ENCODE assay signal across 10 cellular contexts in the genomic region with DNA sequence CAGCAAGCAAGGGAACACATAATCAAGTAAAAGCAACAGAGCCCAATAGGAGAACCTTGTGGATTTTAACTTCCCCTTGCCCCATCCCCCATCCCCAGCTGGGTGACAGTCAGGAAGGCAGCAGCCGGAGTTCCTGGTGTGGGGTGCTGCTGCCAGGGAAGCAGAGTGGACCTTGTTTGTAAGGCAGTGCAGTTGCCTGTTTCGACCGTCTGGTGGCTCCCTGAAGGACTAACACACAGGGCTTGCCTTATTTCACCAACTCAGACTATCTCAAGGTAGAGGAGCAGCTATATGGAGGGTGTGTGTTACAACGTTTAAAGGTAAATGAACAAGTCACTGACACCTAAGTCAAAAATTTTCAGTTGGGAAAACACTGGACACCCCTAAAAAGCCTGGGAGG. TPM values are rescaled to one million over a fixed set of nuclear protein-coding genes. Genes with fewer than 3 reads are reported as not detected.
DNase-seq lines count a peak whose midpoint lies in the region; ATAC-seq and TF ChIP-seq lines count a peak whose summit lies in the region.
"Had no signal": no experiment of that assay in that cellular context is flagged by ENCODE, and none has a peak within 500 bp of the region (broad histone marks: within the 10 kb centered on the region; RNA-seq: fewer than 3 reads in every experiment).

No MANE protein-coding gene starts in this region.

- no peaks in the 10 kb centered on the region for H3K79me2 ChIP-seq in OCI-LY7 (ENCODE audit: insufficient read depth, low read depth, low read length)

- POLR2A ChIA-PET in OCI-LY7 (lab: Charles Lee) = interaction anchor here (1.2 kb wide), 1 partner anchor 980 kb away, joined by 6 read pairs; no protein-coding TSS in a partner anchor
- POLR2A ChIA-PET in naive thymus-derived CD8-positive, alpha-beta T cell (lab: Charles Lee) = interaction anchor here (0.6 to 2.4 kb wide), 12 partner anchors 10 to 108 kb away, joined by 3 to 19 read pairs (median 4); a partner anchor contains a TSS

- TF ChIP-seq CTCF in GM12864 (IDR thresholded peaks at IDR 0.05; ENCODE audit: low read depth, low read length, missing control alignments) = peak; percentile 37
- TF ChIP-seq CTCF in OCI-LY7 (conservative IDR thresholded peaks at IDR 0.05; ENCODE audit: low read length) = no peak
- peak; percentile 29 for TF ChIP-seq CTCF in cardiac fibroblast (IDR thresholded peaks at IDR 0.05; ENCODE audit: low read depth, low read length)

- no peak for TF ChIP-seq POLR2A in GM18505 (IDR thresholded peaks at IDR 0.05; ENCODE audit: borderline replicate concordance, extremely low read depth, insufficient read depth, insufficient read length)

- H3K4me1 ChIP-seq in OCI-LY7 (ENCODE audit: insufficient read depth, low read length, poor library complexity, severe bottlenecking) = peaks cover 12% of the 10 kb centered on the region

- H4K20me1 ChIP-seq in OCI-LY7 (ENCODE audit: insufficient read depth, low read length) = no peaks in the 10 kb centered on the region

- peak overlapping the region; percentile 93 to 98 (median 94) for H3K27ac Mint-ChIP-seq in naive thymus-derived CD8-positive, alpha-beta T cell

- peaks cover 19% of the 10 kb centered on the region for H3K9me3 ChIP-seq in OCI-LY7 (ENCODE audit: low read length)

- H3K4me1 Mint-ChIP-seq in naive thymus-derived CD8-positive, alpha-beta T cell = peaks cover 34 to 59% (median 55%) of the 10 kb centered on the region in 4 donors

- CTCF ChIA-PET in OCI-LY7 (lab: Charles Lee; ENCODE audit: unreplicated experiment) = no interaction called here

- intact Hi-C loops in OCI-LY7 (cut with micrococcal nuclease; ENCODE audit: unreplicated experiment) = no loop called here

- no peak for DNase-seq in GM12864 (ENCODE audit: low read depth)
- peak; percentile 5 for DNase-seq in OCI-LY7 (ENCODE audit: low spot score)
- DNase-seq in cardiac fibroblast (ENCODE audit: low read depth in 2 of 2) = peak; percentile 4 to 30
- DNase-seq in naive thymus-derived CD8-positive, alpha-beta T cell = no peak
- no peak for DNase-seq in NCI-H2081 (lab: John Stamatoyannopoulos, UW)

- H3K4me2 ChIP-seq in OCI-LY7 (ENCODE audit: low read length) = 0 out of 2 replicates have a peak overlapping the region, but pooled peaks have one; percentile 6

- BruUV-seq in OCI-LY7 (replicated peaks; lab: Mats Ljungman, UMichigan) = no TSS peak

- H3K4me3 ChIP-seq in GM12864 (ENCODE audit: low read depth, low read length) (no peak overlapping the region), OCI-LY7 (ENCODE audit: low read depth, low read length, poor library complexity, severe bottlenecking) (no peak overlapping the region), cardiac fibroblast (replicated peaks in 1 of 2; ENCODE audit: low read depth in 2 of 2, low read length in 2 of 2) (no peak overlapping the region)

- H2AFZ ChIP-seq in OCI-LY7 (ENCODE audit: low read length) = peak overlapping the region; percentile 62

- H3K4me3 Mint-ChIP-seq in naive thymus-derived CD8-positive, alpha-beta T cell = peak overlapping the region; percentile 56 to 87 (median 72)

- peaks cover 0 to 40% (median 29%) of the 10 kb centered on the region in 3 donors for H3K36me3 Mint-ChIP-seq in naive thymus-derived CD8-positive, alpha-beta T cell

- no peaks in the 10 kb centered on the region for H3K9me2 ChIP-seq in OCI-LY7 (ENCODE audit: insufficient read depth, low read length)

- ATAC-seq in naive thymus-derived CD8-positive, alpha-beta T cell = peak; percentile 52 to 53
- ATAC-seq in GM18909 (IDR thresholded peaks at IDR 0.05; ENCODE audit: poor library complexity, unreplicated experiment) (no peak), HG03196 (IDR thresholded peaks at IDR 0.05; ENCODE audit: unreplicated experiment) (no peak), GM18505 (IDR thresholded peaks at IDR 0.05; ENCODE audit: unreplicated experiment) (no peak)

- peaks cover 23 to 47% (median 37%) of the 10 kb centered on the region in 9 donors for H3K9me3 Mint-ChIP-seq in naive thymus-derived CD8-positive, alpha-beta T cell

- H3K27me3 Mint-ChIP-seq in naive thymus-derived CD8-positive, alpha-beta T cell = no peaks in the 10 kb centered on the region

- no peak overlapping the region for H3K27ac ChIP-seq in OCI-LY7 (ENCODE audit: low read depth, low read length, poor library complexity, severe bottlenecking)
- H3K27ac ChIP-seq: RWPE1 had no signal

- H3K36me3 ChIP-seq in OCI-LY7 (ENCODE audit: insufficient read depth, low read length) = no peaks in the 10 kb centered on the region

RNA-seq across cellular contexts. Expression of a gene that starts 6.6 kb away (rescaled TPM):
- total RNA-seq in OCI-LY7 (2014; rRNA removed; shearing (Covaris generic)) = not detected in 2 replicates
- not detected in 2 replicates for total RNA-seq in OCI-LY7 (2022)
- total RNA-seq in naive thymus-derived CD8-positive, alpha-beta T cell = not detected
- polyA plus RNA-seq in naive thymus-derived CD8-positive, alpha-beta T cell = not detected
- total RNA-seq: bronchial epithelial cell had no signal

RNA-seq across cellular contexts. Expression of a gene that starts 8.4 kb away (rescaled TPM):
- not detected in 2 replicates for total RNA-seq in OCI-LY7 (2014; rRNA removed; shearing (Covaris generic))
- total RNA-seq in OCI-LY7 (2022) = not detected in 2 replicates
- total RNA-seq in naive thymus-derived CD8-positive, alpha-beta T cell = not detected
- not detected for polyA plus RNA-seq in naive thymus-derived CD8-positive, alpha-beta T cell
- total RNA-seq: bronchial epithelial cell had no signal

RNA-seq across cellular contexts. Expression of a gene that starts 18.1 kb away (rescaled TPM):
- not detected in 2 replicates for total RNA-seq in OCI-LY7 (2014; rRNA removed; shearing (Covaris generic))
- not detected in 2 replicates for total RNA-seq in OCI-LY7 (2022)
- not detected for total RNA-seq in naive thymus-derived CD8-positive, alpha-beta T cell
- polyA plus RNA-seq in naive thymus-derived CD8-positive, alpha-beta T cell = not detected
- total RNA-seq: bronchial epithelial cell had no signal

RNA-seq across cellular contexts. Expression of a gene that starts 18.7 kb away (rescaled TPM):
- total RNA-seq in OCI-LY7 (2014; rRNA removed; shearing (Covaris generic)) = not detected in 2 replicates
- not detected in 2 replicates for total RNA-seq in OCI-LY7 (2022)
- not detected for total RNA-seq in naive thymus-derived CD8-positive, alpha-beta T cell
- polyA plus RNA-seq in naive thymus-derived CD8-positive, alpha-beta T cell = not detected
- total RNA-seq: bronchial epithelial cell had no signal

RNA-seq across cellular contexts. Expression of a gene that starts 26.2 kb away (rescaled TPM):
- total RNA-seq in OCI-LY7 (2014; rRNA removed; shearing (Covaris generic)) = not detected in 2 replicates
- total RNA-seq in OCI-LY7 (2022) = not detected in 2 replicates
- total RNA-seq in naive thymus-derived CD8-positive, alpha-beta T cell = not detected
- polyA plus RNA-seq in naive thymus-derived CD8-positive, alpha-beta T cell = not detected
- total RNA-seq: bronchial epithelial cell had no signal

Comparison
In these comparisons a context has a peak if more than half of its experiments do, and no peak if none do; other contexts are left out.
1. DNase-seq: peak in OCI-LY7 (single experiment) and cardiac fibroblast (2 of 2); none in GM12864 (single experiment), naive thymus-derived CD8-positive, alpha-beta T cell (0 of 10) and NCI-H2081 (0 of 2).
2. ATAC-seq: peak in naive thymus-derived CD8-positive, alpha-beta T cell (2 of 2); none in GM18909 (single experiment), HG03196 (single experiment) and GM18505 (single experiment).